24 cellular contexts compared by ENCODE assay signal in the genomic region with DNA sequence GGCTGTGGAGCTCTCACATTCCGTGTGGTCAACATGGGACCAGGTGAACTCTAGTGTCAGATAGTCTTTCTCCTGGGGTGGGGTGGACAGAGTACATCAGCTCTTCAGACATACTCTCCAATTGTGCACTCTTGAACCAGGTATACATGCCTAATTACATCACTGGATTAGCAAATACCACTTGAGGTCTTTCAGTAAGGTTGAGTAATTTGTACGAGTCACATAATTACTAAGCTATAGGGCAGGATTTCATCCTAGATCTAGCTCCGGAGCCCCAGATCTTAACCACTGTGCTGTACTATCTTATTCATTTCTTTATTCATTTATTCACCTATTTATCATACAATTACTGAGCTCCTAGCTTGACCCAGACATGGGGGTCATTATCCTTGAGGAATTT.
"Had no signal": no experiment of that assay in that cellular context is flagged by ENCODE, and none has a peak within 500 bp of the region (broad histone marks: within the 10 kb centered on the region; RNA-seq: fewer than 3 reads in every experiment).

No MANE protein-coding gene starts in this region.

- H3K4me3 ChIP-seq: esophagus muscularis mucosa, gastroesophageal sphincter, heart right ventricle, left lung, neural progenitor cell, testis, uterus had no signal

- H3K36me3 ChIP-seq: esophagus muscularis mucosa, gastroesophageal sphincter, heart right ventricle, left lung, neural progenitor cell, uterus had no signal

- H3K4me1 Mint-ChIP-seq: activated CD4-positive, alpha-beta memory T cell treated with anti-CD3 and anti-CD28 coated beads, Interleukin-2, amount 10 ng/mL, durations not matched to agents 7 days and 5 days; activated naive CD8-positive, alpha-beta T cell treated with anti-CD3 and anti-CD28 coated beads, Interleukin-2, amount 50 U/mL, for 24 hours; brain; mesothelial cell of epicardium; naive thymus-derived CD8-positive, alpha-beta T cell; neural progenitor cell; T-helper 17 cell had no signal

- H3K27me3 ChIP-seq: esophagus muscularis mucosa, gastroesophageal sphincter, left lung, neural progenitor cell, testis, uterus had no signal

- H3K27ac ChIP-seq: esophagus muscularis mucosa, gastroesophageal sphincter, heart right ventricle, left lung, neural progenitor cell, testis, uterus had no signal

- H3K4me3 Mint-ChIP-seq: activated CD4-positive, alpha-beta memory T cell treated with anti-CD3 and anti-CD28 coated beads, Interleukin-2, amount 10 ng/mL, durations not matched to agents 7 days and 5 days; activated naive CD8-positive, alpha-beta T cell treated with anti-CD3 and anti-CD28 coated beads, Interleukin-2, amount 50 U/mL, for 24 hours; brain; mesothelial cell of epicardium; naive thymus-derived CD8-positive, alpha-beta T cell; neural progenitor cell; T-helper 17 cell had no signal

- H3K27ac Mint-ChIP-seq: activated CD4-positive, alpha-beta memory T cell treated with anti-CD3 and anti-CD28 coated beads, Interleukin-2, amount 10 ng/mL, durations not matched to agents 7 days and 5 days; activated naive CD8-positive, alpha-beta T cell treated with anti-CD3 and anti-CD28 coated beads, Interleukin-2, amount 50 U/mL, for 24 hours; brain; mesothelial cell of epicardium; naive thymus-derived CD8-positive, alpha-beta T cell; neural progenitor cell; T-helper 17 cell had no signal

- H3K27me3 Mint-ChIP-seq: activated CD4-positive, alpha-beta memory T cell treated with anti-CD3 and anti-CD28 coated beads, Interleukin-2, amount 10 ng/mL, durations not matched to agents 7 days and 5 days; activated naive CD8-positive, alpha-beta T cell treated with anti-CD3 and anti-CD28 coated beads, Interleukin-2, amount 50 U/mL, for 24 hours; brain; naive thymus-derived CD8-positive, alpha-beta T cell; T-helper 17 cell had no signal

- H3K9me3 Mint-ChIP-seq: brain, mesothelial cell of epicardium, neural progenitor cell had no signal

- ATAC-seq: activated naive CD8-positive, alpha-beta T cell treated with anti-CD3 and anti-CD28 coated beads, Interleukin-2, amount 50 U/mL, for 24 hours; gastroesophageal sphincter; heart right ventricle; left lung; naive thymus-derived CD8-positive, alpha-beta T cell; sciatic nerve; T-helper 17 cell had no signal

- H3K36me3 Mint-ChIP-seq: brain; mesothelial cell of epicardium; naive thymus-derived CD8-positive, alpha-beta T cell; neural progenitor cell had no signal

- H3K9me3 ChIP-seq: esophagus muscularis mucosa, gastroesophageal sphincter, left lung, testis, uterus had no signal

- H3K4me1 ChIP-seq: esophagus muscularis mucosa, gastroesophageal sphincter, heart right ventricle, left lung, neural progenitor cell, testis, uterus had no signal

- DNase-seq: activated CD4-positive, alpha-beta memory T cell treated with anti-CD3 and anti-CD28 coated beads, Interleukin-2, amount 10 ng/mL, durations not matched to agents 7 days and 5 days; activated CD4-positive, alpha-beta T cell treated with anti-CD3 and anti-CD28 coated beads for 48 hours; activated effector memory CD4-positive, alpha-beta T cell treated with anti-CD3 and anti-CD28 coated beads, Interleukin-2, amount 50 U/mL, for 16 hours; activated naive CD4-positive, alpha-beta T cell treated with anti-CD3 and anti-CD28 coated beads, Interleukin-2, amount 50 U/mL, for 16 hours; activated naive CD8-positive, alpha-beta T cell treated with anti-CD3 and anti-CD28 coated beads, Interleukin-2, amount 50 U/mL, for 24 hours; anterior cingulate cortex; central memory CD4-positive, alpha-beta T cell; effector memory CD4-positive, alpha-beta T cell; heart right ventricle; kidney; left lung; naive thymus-derived CD8-positive, alpha-beta T cell; posterior cingulate gyrus; small intestine; stimulated activated naive CD4-positive, alpha-beta T cell; T-helper 17 cell; testis; uterus had no signal
